In the genomic region with DNA sequence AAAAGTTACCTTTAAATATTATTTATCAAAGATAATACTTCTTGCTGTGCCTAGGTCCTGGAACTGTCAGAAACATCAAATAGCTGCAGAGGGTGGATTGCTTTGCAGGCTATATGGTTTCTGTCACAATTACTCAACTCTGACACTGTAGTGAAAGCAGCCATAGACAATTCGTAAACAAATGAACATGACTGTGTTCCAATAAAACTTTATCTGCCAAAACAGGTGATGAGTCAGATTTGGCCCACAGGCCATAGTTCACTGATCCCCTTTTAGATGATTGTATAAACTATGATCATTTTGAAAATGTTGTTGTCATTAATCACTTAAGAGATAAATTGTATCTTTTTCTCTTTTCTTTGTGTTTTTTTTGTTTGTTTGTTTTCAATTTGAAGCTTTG, we compare ENCODE assay signal across 24 cellular contexts. TPM values are rescaled to one million over a fixed set of nuclear protein-coding genes. Genes with fewer than 3 reads are reported as not detected.
"Had no signal": no experiment of that assay in that cellular context is flagged by ENCODE, and none has a peak within 500 bp of the region (broad histone marks: within the 10 kb centered on the region; RNA-seq: fewer than 3 reads in every experiment).

No MANE protein-coding gene starts in this region.

- H3K4me3 ChIP-seq: colonic mucosa, gastrocnemius medialis, heart right ventricle, lung, pancreas, spleen, tibial artery, upper lobe of left lung, uterus had no signal

- H3K4me1 ChIP-seq: colonic mucosa, gastrocnemius medialis, heart right ventricle, pancreas, spleen, tibial artery, upper lobe of left lung, uterus had no signal

- H3K27me3 ChIP-seq: colonic mucosa, gastrocnemius medialis, heart right ventricle, pancreas, spleen, tibial artery, upper lobe of left lung, uterus had no signal

- DNase-seq: colonic mucosa; dermis blood vessel endothelial cell; endodermal cell; gastrocnemius medialis; heart right ventricle; left ventricle myocardium superior; mesendoderm; naive B cell; occipital lobe; pancreas; right cardiac atrium; spleen; stimulated activated CD4-positive, alpha-beta T cell treated with anti-CD3 and anti-CD28 coated beads, Interleukin-15, amount 100 ng/mL, for 24 hours; stimulated activated CD4-positive, alpha-beta T cell treated with anti-CD3 and anti-CD28 coated beads, Interleukin-1b, Interleukin-23, amount 100 ng/mL, for 48 hours; stimulated activated CD4-positive, alpha-beta T cell treated with anti-CD3 and anti-CD28 coated beads, Interleukin-4, amount 100 ng/mL, for 24 hours; tibial artery; upper lobe of left lung; uterus had no signal

- H3K9me3 ChIP-seq: colonic mucosa, gastrocnemius medialis, pancreas, spleen, tibial artery, upper lobe of left lung, uterus had no signal

- FAIRE-seq: endothelial cell of umbilical vein, keratinocyte, pancreas had no signal

- ATAC-seq: gastrocnemius medialis; heart right ventricle; left ventricle myocardium superior; pancreas; right cardiac atrium; stimulated activated memory B cell treated with anti-CD40 and anti-IgM and Interleukin-4, amounts not matched to agents 10 μg/mL and 1 μg/mL and 100 μg/mL, for 72 hours had no signal

- H3K36me3 ChIP-seq: colonic mucosa, gastrocnemius medialis, heart right ventricle, pancreas, spleen, tibial artery, upper lobe of left lung, uterus had no signal

- H3K27ac ChIP-seq: colonic mucosa, gastrocnemius medialis, heart right ventricle, pancreas, spleen, tibial artery, upper lobe of left lung, uterus had no signal

RNA-seq across cellular contexts. Expression of gene MEPE, which starts 8.4 kb away (rescaled TPM):
- total RNA-seq: colonic mucosa, dermis blood vessel endothelial cell, endothelial cell of umbilical vein, gastrocnemius medialis, heart right ventricle, left ventricle myocardium superior, lung, pancreas, progenitor cell of endocrine pancreas, right cardiac atrium, spleen, upper lobe of left lung, uterus had no signal
- polyA plus RNA-seq: endothelial cell of umbilical vein, esophagus, heart right ventricle, keratinocyte, pancreas, right cardiac atrium, spleen had no signal

RNA-seq across cellular contexts. Expression of gene IBSP, which starts 25.0 kb away (rescaled TPM):
- total RNA-seq: colonic mucosa, dermis blood vessel endothelial cell, endodermal cell, endothelial cell of umbilical vein, gastrocnemius medialis, left ventricle myocardium superior, occipital lobe, progenitor cell of endocrine pancreas, right cardiac atrium, spleen, upper lobe of left lung, uterus had no signal
- polyA plus RNA-seq: endothelial cell of umbilical vein, esophagus, heart right ventricle, keratinocyte, pancreas, spleen had no signal
